ENCODE assay signal across 1 cellular context in genomic region chr2:101788995-101789970, GRCh38.
A peak's percentile ranks its signal among the peaks of the same experiment; 100 is the strongest.
TF ChIP-seq lines count a peak whose summit lies in the region.

No MANE protein-coding gene starts in this region.

TF ChIP-seq in HepG2, 621 proteins besides CTCF, POLR2A, EP300 and RAD21 (continued from another document):
- TF ChIP-seq ZNF646 (CRISPR knock-in tag; IDR thresholded peaks at IDR 0.05) (no peak), ZNF251 (CRISPR knock-in tag; IDR thresholded peaks at IDR 0.05) (no peak), ZNF572 (CRISPR knock-in tag; IDR thresholded peaks at IDR 0.05) (no peak), GTF2F1 (IDR thresholded peaks at IDR 0.05; ENCODE audit: low read length) (no peak), RELA (CRISPR knock-in tag; IDR thresholded peaks at IDR 0.05) (no peak), HBP1 (CRISPR knock-in tag; IDR thresholded peaks at IDR 0.05; ENCODE audit: low read depth) (no peak), PRDM4 (CRISPR knock-in tag; IDR thresholded peaks at IDR 0.05; ENCODE audit: borderline replicate concordance) (no peak), ZNF614 (CRISPR knock-in tag; IDR thresholded peaks at IDR 0.05; ENCODE audit: borderline replicate concordance) (no peak), ZNF710 (CRISPR knock-in tag; IDR thresholded peaks at IDR 0.05; ENCODE audit: borderline replicate concordance) (no peak), POGK (CRISPR knock-in tag; conservative IDR thresholded peaks at IDR 0.05) (no peak), RFX3 (CRISPR knock-in tag; IDR thresholded peaks at IDR 0.05) (peak; percentile 76), ZBTB3 (CRISPR knock-in tag; IDR thresholded peaks at IDR 0.05; ENCODE audit: borderline replicate concordance, low read depth) (no peak), PAWR (CRISPR knock-in tag; IDR thresholded peaks at IDR 0.05; ENCODE audit: borderline replicate concordance) (no peak), PCBP1 (IDR thresholded peaks at IDR 0.05; ENCODE audit: borderline replicate concordance, low read depth, low read length) (no peak), ZNF121 (CRISPR knock-in tag; IDR thresholded peaks at IDR 0.05) (no peak), ZNF383 (CRISPR knock-in tag; IDR thresholded peaks at IDR 0.05; ENCODE audit: borderline replicate concordance) (no peak), HOXD1 (CRISPR knock-in tag; IDR thresholded peaks at IDR 0.05) (no peak), GRHL1 (CRISPR knock-in tag; conservative IDR thresholded peaks at IDR 0.05) (no peak), TBX3 (IDR thresholded peaks at IDR 0.05; ENCODE audit: borderline replicate concordance) (no peak), PPARG (CRISPR knock-in tag; conservative IDR thresholded peaks at IDR 0.05) (no peak), ZNF652 (CRISPR knock-in tag; IDR thresholded peaks at IDR 0.05; ENCODE audit: borderline replicate concordance, low read depth) (no peak), ZNF225 (CRISPR knock-in tag; IDR thresholded peaks at IDR 0.05) (no peak), ARNT2 (CRISPR knock-in tag; IDR thresholded peaks at IDR 0.05; ENCODE audit: low read depth) (0 out of 2 replicates have a peak, but pooled peaks have one; percentile 22)
